Comparison of ENCODE assay signal across 8 cellular contexts in genomic region chr1:204647114-204647804, GRCh38. TPM values are rescaled to one million over a fixed set of nuclear protein-coding genes. Genes with fewer than 3 reads are reported as not detected.
DNase-seq lines count a peak whose midpoint lies in the region; ATAC-seq and TF ChIP-seq lines count a peak whose summit lies in the region.

No MANE protein-coding gene starts in this region.

- CTCF ChIA-PET in MCF 10A (lab: Yijun Ruan, JAX): interaction anchor here (0.6 to 2.1 kb wide), 6 partner anchors 100 to 414 kb away, joined by 3 to 6 read pairs (median 3); no protein-coding TSS in a partner anchor

- H3K27ac Mint-ChIP-seq in MCF 10A (ENCODE audit: low read depth, unreplicated experiment): no peak overlapping the region

- H3K27ac ChIP-seq in breast epithelium (no peak overlapping the region), left lung (no peak overlapping the region), smooth muscle cell (ENCODE audit: low read depth) (no peak overlapping the region)

- H3K4me3 ChIP-seq in breast epithelium (no peak overlapping the region), left lung (no peak overlapping the region), smooth muscle cell (no peak overlapping the region)

- no peaks in the 10 kb centered on the region for H3K4me1 ChIP-seq in breast epithelium
- H3K4me1 ChIP-seq in left lung: no peaks in the 10 kb centered on the region
- H3K4me1 ChIP-seq in smooth muscle cell (ENCODE audit: low read depth): peaks cover 4% of the 10 kb centered on the region

- H3K36me3 ChIP-seq in breast epithelium (no peaks in the 10 kb centered on the region), left lung (no peaks in the 10 kb centered on the region), smooth muscle cell (ENCODE audit: low read depth) (no peaks in the 10 kb centered on the region)

- TF ChIP-seq POLR2A in breast epithelium (IDR thresholded peaks at IDR 0.05): no peak

- H3K9me3 Mint-ChIP-seq in MCF 10A (ENCODE audit: unreplicated experiment): no peaks in the 10 kb centered on the region

- H3K4me2 ChIP-seq in smooth muscle cell: no peak overlapping the region

- H3K9me3 ChIP-seq in breast epithelium (no peaks in the 10 kb centered on the region), left lung (no peaks in the 10 kb centered on the region), smooth muscle cell (replicated peaks; ENCODE audit: low read depth) (no peaks in the 10 kb centered on the region)

- H4K20me1 ChIP-seq in smooth muscle cell (ENCODE audit: low read depth): no peaks in the 10 kb centered on the region

- no peak for TF ChIP-seq CTCF in MCF 10A (IDR thresholded peaks at IDR 0.05; ENCODE audit: unreplicated experiment)
- TF ChIP-seq CTCF in breast epithelium (IDR thresholded peaks at IDR 0.05): no peak
- TF ChIP-seq CTCF in left lung (IDR thresholded peaks at IDR 0.05): no peak
- no peak for TF ChIP-seq CTCF in smooth muscle cell (IDR thresholded peaks at IDR 0.05; ENCODE audit: borderline replicate concordance, insufficient read depth, poor library complexity, severe bottlenecking)

- no peaks in the 10 kb centered on the region for H3K36me3 Mint-ChIP-seq in MCF 10A (ENCODE audit: insufficient read depth, unreplicated experiment)

- BruUV-seq in MCF 10A (replicated peaks; lab: Mats Ljungman, UMichigan): no TSS peak

- WGBS in smooth muscle cell (ENCODE audit: low lambda C conversion rate): 2% methylated on average over 2 of the region's 2 CpGs

- ATAC-seq in left lung (peak; percentile 73), GM21723 (IDR thresholded peaks at IDR 0.05; ENCODE audit: unreplicated experiment) (no peak)

- DNase-seq in MCF 10A (ENCODE audit: unreplicated experiment) (peak; percentile 88), breast epithelium (ENCODE audit: low spot score in 2 of 2) (no peak), M059J (ENCODE audit: low read depth) (peak; percentile 83), amniotic stem cell (lab: John Stamatoyannopoulos, UW) (peak; percentile 3), left lung (no peak), NCI-H1930 (lab: John Stamatoyannopoulos, UW) (no peak), smooth muscle cell (lab: John Stamatoyannopoulos, UW; ENCODE audit: unreplicated experiment) (no peak)

- H3K79me2 ChIP-seq in smooth muscle cell (ENCODE audit: low read depth): no peaks in the 10 kb centered on the region

- H2AFZ ChIP-seq in smooth muscle cell (ENCODE audit: low read depth): no peak overlapping the region

- no peaks in the 10 kb centered on the region for H3F3A ChIP-seq in smooth muscle cell (ENCODE audit: low read depth)

- H3K27me3 ChIP-seq in breast epithelium: no peaks in the 10 kb centered on the region
- peaks cover 0 to 17% of the 10 kb centered on the region in 2 donors for H3K27me3 ChIP-seq in left lung
- H3K27me3 ChIP-seq in smooth muscle cell (ENCODE audit: low read depth): peaks cover 17% of the 10 kb centered on the region

- no peak overlapping the region for H3K4me3 Mint-ChIP-seq in MCF 10A (ENCODE audit: unreplicated experiment)

- intact Hi-C loops in MCF 10A (cut with micrococcal nuclease) (no loop called here), breast epithelium (cut with DNase I; ENCODE audit: low total_unique reads) (no loop called here), left lung (cut with DNase I) (no loop called here)

- H3K27me3 Mint-ChIP-seq in MCF 10A (ENCODE audit: insufficient read depth, unreplicated experiment): peaks cover 46% of the 10 kb centered on the region

- peaks cover 8% of the 10 kb centered on the region for H3K4me1 Mint-ChIP-seq in MCF 10A (ENCODE audit: insufficient read depth, unreplicated experiment)

- POLR2A ChIA-PET in MCF 10A (lab: Yijun Ruan, JAX): interaction anchor here (0.7 to 0.8 kb wide), 4 partner anchors 24 to 256 kb away, joined by 3 to 5 read pairs (median 3); no protein-coding TSS in a partner anchor

- no peak overlapping the region for H3K9ac ChIP-seq in smooth muscle cell (ENCODE audit: low read depth)

RNA-seq across cellular contexts. Expression of gene LRRN2, which starts 38.3 kb away (rescaled TPM):
- not detected in 2 replicates for total RNA-seq in MCF 10A (2022)
- 1 to 10 TPM in 2 of 3 donors, under 1 TPM in 1; 0.32 to 2.5 (median 2.0) TPM for total RNA-seq in breast epithelium
- total RNA-seq in M059J (2014; rRNA removed; shearing (Covaris generic)): 0.02 TPM in 1 of 2 replicates, not detected in the other
- total RNA-seq in left lung: 1 to 10 TPM; 2.5 to 7.1 TPM
- total RNA-seq in smooth muscle cell: 1.2 and 1.3 TPM in 2 replicates
- 0.83 and 2.4 TPM in 2 replicates for polyA plus RNA-seq in smooth muscle cell

Comparison
In these comparisons a context has a peak if more than half of its experiments do, and no peak if none do; other contexts are left out.
1. DNase-seq: peak in MCF 10A (single experiment), M059J (single experiment) and amniotic stem cell (single experiment); none in breast epithelium (0 of 2), left lung (0 of 2), NCI-H1930 (0 of 2) and smooth muscle cell (single experiment).